ENCODE assay signal across 18 cellular contexts in genomic region chr11:134464196-134464595, GRCh38. TPM values are rescaled to one million over a fixed set of nuclear protein-coding genes. Genes with fewer than 3 reads are reported as not detected.
DNase-seq lines count a peak whose midpoint lies in the region; ATAC-seq and TF ChIP-seq lines count a peak whose summit lies in the region.
"Had no signal": no experiment of that assay in that cellular context is flagged by ENCODE, and none has a peak within 500 bp of the region (broad histone marks: within the 10 kb centered on the region; RNA-seq: fewer than 3 reads in every experiment).

No MANE protein-coding gene starts in this region.

- no peaks in the 10 kb centered on the region for H3F3A ChIP-seq in GM23338 (replicated peaks; ENCODE audit: low read depth)

- DNase-seq in GM23338 (ENCODE audit: low spot score) (peak; percentile 44), left kidney (ENCODE audit: low read depth, low spot score) (peak; percentile 35), testis (peak; percentile 22), DMS114 treated with DMSO at 0.1 percent for 48 hours (lab: John Stamatoyannopoulos, UW; ENCODE audit: unreplicated experiment) (no peak), T-helper 17 cell (no peak)
- no peak for DNase-seq in natural killer cell treated with Interleukin-12 subunit alpha and Interleukin-12 subunit beta and Interleukin-15 and Interleukin-18, amount 100 ng/mL, for 72 hours (ENCODE audit: low spot score)
- DNase-seq: C1 segment of cervical spinal cord; Calu3; CD4-positive, alpha-beta T cell; DMS153; DMS79 treated with DMSO at 0.1 percent for 48 hours; EL; GDM1; GOT3 had no signal

- H3K4me1 ChIP-seq in GM23338 (ENCODE audit: insufficient read depth): peaks cover 11% of the 10 kb centered on the region; the same call in 1 of the 2 replicates
- H3K4me1 ChIP-seq in testis: peaks cover 8% of the 10 kb centered on the region

- no peaks in the 10 kb centered on the region for H3K9me3 Mint-ChIP-seq in GM23338
- H3K9me3 Mint-ChIP-seq in natural killer cell treated with Interleukin-12 subunit alpha and Interleukin-12 subunit beta and Interleukin-15 and Interleukin-18, amount 100 ng/mL, for 72 hours: no peaks in the 10 kb centered on the region

- no peak overlapping the region for H3K4me3 Mint-ChIP-seq in GM23338
- no peak overlapping the region for H3K4me3 Mint-ChIP-seq in natural killer cell treated with Interleukin-12 subunit alpha and Interleukin-12 subunit beta and Interleukin-15 and Interleukin-18, amount 100 ng/mL, for 72 hours
- H3K4me3 Mint-ChIP-seq in T-helper 17 cell: no peak overlapping the region
- H3K4me3 Mint-ChIP-seq: B cell; CD4-positive, alpha-beta T cell had no signal

- H3K27ac Mint-ChIP-seq in GM23338 (no peak overlapping the region), T-helper 17 cell (no peak overlapping the region)
- no peak overlapping the region for H3K27ac Mint-ChIP-seq in natural killer cell treated with Interleukin-12 subunit alpha and Interleukin-12 subunit beta and Interleukin-15 and Interleukin-18, amount 100 ng/mL, for 72 hours
- H3K27ac Mint-ChIP-seq: B cell; CD4-positive, alpha-beta T cell had no signal

- TF ChIP-seq CTCF in GM23338 (conservative IDR thresholded peaks at IDR 0.05; ENCODE audit: low read depth in 2 of 2): no peak
- TF ChIP-seq CTCF in VCaP (conservative IDR thresholded peaks at IDR 0.05): no peak
- TF ChIP-seq CTCF in testis (IDR thresholded peaks at IDR 0.05): no peak

- TF ChIP-seq POLR2A in testis (IDR thresholded peaks at IDR 0.05): no peak

- H3K4me1 Mint-ChIP-seq in GM23338: peaks cover 34% of the 10 kb centered on the region
- no peaks in the 10 kb centered on the region for H3K4me1 Mint-ChIP-seq in natural killer cell treated with Interleukin-12 subunit alpha and Interleukin-12 subunit beta and Interleukin-15 and Interleukin-18, amount 100 ng/mL, for 72 hours (ENCODE audit: low read depth in 2 of 2)
- H3K4me1 Mint-ChIP-seq in T-helper 17 cell: no peaks in the 10 kb centered on the region
- H3K4me1 Mint-ChIP-seq: B cell had no signal

- H3K9me2 ChIP-seq in GM23338 (ENCODE audit: insufficient read depth): no peaks in the 10 kb centered on the region

- no peaks in the 10 kb centered on the region for H3K79me2 ChIP-seq in GM23338 (replicated peaks; ENCODE audit: insufficient read depth)

- H3K4me2 ChIP-seq in GM23338: no peak overlapping the region

- H3K27me3 Mint-ChIP-seq in GM23338 (ENCODE audit: insufficient read depth, low read depth, poor library complexity): peaks cover 17% of the 10 kb centered on the region
- peaks cover 24 to 32% of the 10 kb centered on the region in 2 donors for H3K27me3 Mint-ChIP-seq in natural killer cell treated with Interleukin-12 subunit alpha and Interleukin-12 subunit beta and Interleukin-15 and Interleukin-18, amount 100 ng/mL, for 72 hours
- peaks cover 59% of the 10 kb centered on the region for H3K27me3 Mint-ChIP-seq in T-helper 17 cell

- no peaks in the 10 kb centered on the region for H4K20me1 ChIP-seq in GM23338 (replicated peaks; ENCODE audit: insufficient read depth)

- no peak overlapping the region for H3K27ac ChIP-seq in GM23338 (ENCODE audit: low read depth)
- peak overlapping the region; percentile 100 for H3K27ac ChIP-seq in VCaP
- H3K27ac ChIP-seq in testis: no peak overlapping the region
- H3K27ac ChIP-seq: HL-60 had no signal

- no peaks in the 10 kb centered on the region for H3K36me3 ChIP-seq in GM23338 (ENCODE audit: insufficient read depth)
- no peaks in the 10 kb centered on the region for H3K36me3 ChIP-seq in testis (ENCODE audit: low read depth, missing control alignments)

- H3K4me3 ChIP-seq in GM23338: no peak overlapping the region
- no peak overlapping the region for H3K4me3 ChIP-seq in testis

- intact Hi-C loops in testis (cut with DNase I; ENCODE audit: low total_unique reads): no loop called here

- H2AFZ ChIP-seq in GM23338: no peak overlapping the region

- H3K36me3 Mint-ChIP-seq in GM23338 (ENCODE audit: low read depth) (no peaks in the 10 kb centered on the region), T-helper 17 cell (ENCODE audit: low read depth) (peaks cover 2% of the 10 kb centered on the region)
- H3K36me3 Mint-ChIP-seq in natural killer cell treated with Interleukin-12 subunit alpha and Interleukin-12 subunit beta and Interleukin-15 and Interleukin-18, amount 100 ng/mL, for 72 hours: no peaks in the 10 kb centered on the region

- 27 to 45% methylated on average over 6 of the region's 6 CpGs for whole genome bisulfite sequencing in testis, 2 donors

- ATAC-seq in GM23338 (peak; percentile 72), T-helper 17 cell (no peak)
- no peak for ATAC-seq in natural killer cell treated with Interleukin-12 subunit alpha and Interleukin-12 subunit beta and Interleukin-15 and Interleukin-18, amount 100 ng/mL, for 72 hours
- ATAC-seq: HCT116 had no signal

- H3K9me3 ChIP-seq in testis (no peaks in the 10 kb centered on the region), T-helper 17 cell (ENCODE audit: control insufficient read depth, low read length, poor library complexity, severe bottlenecking) (no peaks in the 10 kb centered on the region)

- H3K27me3 ChIP-seq in GM23338 (ENCODE audit: insufficient read depth) (peaks cover 3% of the 10 kb centered on the region; the same call in 1 of the 2 replicates), testis (no peaks in the 10 kb centered on the region)

TF ChIP-seq in GM23338, 12 proteins besides CTCF, POLR2A, EP300 and RAD21 (continues in another document):
- TF ChIP-seq JUNB (IDR thresholded peaks at IDR 0.05; ENCODE audit: unreplicated experiment) (no peak), REST (IDR thresholded peaks at IDR 0.05; ENCODE audit: unreplicated experiment) (no peak), ZNF114 (CRISPR knock-in tag; IDR thresholded peaks at IDR 0.05) (no peak), ZNF331 (CRISPR knock-in tag; IDR thresholded peaks at IDR 0.05; ENCODE audit: low read depth) (no peak), EZH2 (IDR thresholded peaks at IDR 0.05; ENCODE audit: low read depth, unreplicated experiment) (no peak)

RNA-seq across cellular contexts. Expression of gene B3GAT1, which starts 52.2 kb away (rescaled TPM):
- 24.8 and 28.3 TPM in 2 replicates for total RNA-seq in GM23338 (2014; rRNA removed; shearing (Covaris generic))
- 4.3 and 4.8 TPM in 2 replicates for polyA plus RNA-seq in GM23338 (2016; fragmentation: Nextera tagmentation; extraction: Ambion mirVana)
- 1 to 10 TPM; 3.0 to 4.3 TPM for total RNA-seq in testis
- polyA plus RNA-seq in testis (ENCODE audit: insufficient read depth, low read depth, low replicate concordance): 2.7 TPM
- 10 to 100 TPM in 1 of 2 donors, 1 to 10 TPM in 1; 5.4 to 10.2 TPM for total RNA-seq in natural killer cell treated with Interleukin-12 subunit alpha and Interleukin-12 subunit beta and Interleukin-15 and Interleukin-18, amount 100 ng/mL, for 72 hours
- under 1 TPM; 0.17 to 0.18 TPM for total RNA-seq in T-helper 17 cell
- total RNA-seq: B cell had no signal

Comparison
In these comparisons a context has a peak if more than half of its experiments do, and no peak if none do; other contexts are left out.
1. DNase-seq: peak in GM23338 (single experiment), left kidney (single experiment) and testis (single experiment); none in DMS114 treated with DMSO at 0.1 percent for 48 hours (single experiment), natural killer cell treated with Interleukin-12 subunit alpha and Interleukin-12 subunit beta and Interleukin-15 and Interleukin-18, amount 100 ng/mL, for 72 hours (single experiment) and T-helper 17 cell (0 of 3).